11 cellular contexts compared by ENCODE assay signal in genomic region chr14:96203635-96204034, GRCh38. TPM values are rescaled to one million over a fixed set of nuclear protein-coding genes. Genes with fewer than 3 reads are reported as not detected.
DNase-seq lines count a peak whose midpoint lies in the region; ATAC-seq and TF ChIP-seq lines count a peak whose summit lies in the region.
"Had no signal": no experiment of that assay in that cellular context is flagged by ENCODE, and none has a peak within 500 bp of the region (broad histone marks: within the 10 kb centered on the region; RNA-seq: fewer than 3 reads in every experiment).

No MANE protein-coding gene starts in this region.

- no peak overlapping the region for H3K4me3 ChIP-seq in SK-N-SH (ENCODE audit: low read depth in 2 of 2, low read length in 1 of 2)

- H3K27ac ChIP-seq in SK-N-SH (ENCODE audit: low read depth in 2 of 2, low read length in 1 of 2) (no peak overlapping the region), epithelial cell of prostate (peak overlapping the region; percentile 82)

- peaks cover 29% of the 10 kb centered on the region for H3K4me1 Mint-ChIP-seq in nephron progenitor cell

- H3K4me1 ChIP-seq in SK-N-SH (ENCODE audit: control insufficient read depth in 1 of 2, insufficient read depth in 2 of 2, low read depth in 1 of 2, low read length in 1 of 2): peaks cover 11 to 21% of the 10 kb centered on the region in 2 experiments; a peak in 2 of 4 replicates

- TF ChIP-seq CTCF in SK-N-SH (IDR thresholded peaks at IDR 0.05) (no peak), nephron progenitor cell (IDR thresholded peaks at IDR 0.05) (no peak)

- CTCF ChIA-PET in SK-N-SH (lab: Yijun Ruan, JAX): interaction anchor here (0.9 to 3.9 kb wide), 4 partner anchors 71 to 208 kb away, joined by 3 to 24 read pairs (median 10); no protein-coding TSS in a partner anchor

- peaks cover 31% of the 10 kb centered on the region for H3K27me3 Mint-ChIP-seq in nephron progenitor cell (ENCODE audit: low read depth, poor library complexity)

- no peak overlapping the region for H3K27ac Mint-ChIP-seq in nephron progenitor cell

- H3K27me3 ChIP-seq in SK-N-SH (ENCODE audit: insufficient read depth): no peaks in the 10 kb centered on the region
- H3K27me3 ChIP-seq: upper lobe of left lung had no signal

- peak overlapping the region; percentile 96; the same call in 1 of the 2 replicates for H3K4me2 ChIP-seq in SK-N-SH

- no peaks in the 10 kb centered on the region for H3F3A ChIP-seq in SK-N-SH (replicated peaks; ENCODE audit: insufficient read depth)

- H3K9ac ChIP-seq in SK-N-SH: no peak overlapping the region

- no peaks in the 10 kb centered on the region for H3K36me3 Mint-ChIP-seq in nephron progenitor cell (ENCODE audit: low read depth)

- H3K9me3 Mint-ChIP-seq in nephron progenitor cell: no peaks in the 10 kb centered on the region

- no peak for TF ChIP-seq RAD21 in SK-N-SH (IDR thresholded peaks at IDR 0.05; ENCODE audit: low read length)

- no peaks in the 10 kb centered on the region for H3K9me3 ChIP-seq in SK-N-SH
- H3K9me3 ChIP-seq: upper lobe of left lung had no signal

- H3K79me2 ChIP-seq in SK-N-SH (ENCODE audit: insufficient read depth): peaks cover 13% of the 10 kb centered on the region; the same call in 1 of the 2 replicates

- ATAC-seq in SK-N-SH treated with all-trans-retinoic acid at 6 μM for 48 hours (no peak), GM18505 (IDR thresholded peaks at IDR 0.05; ENCODE audit: unreplicated experiment) (no peak)

- TF ChIP-seq POLR2A in GM18505 (IDR thresholded peaks at IDR 0.05; ENCODE audit: borderline replicate concordance, extremely low read depth, insufficient read depth, insufficient read length): no peak

- H3K4me3 Mint-ChIP-seq in nephron progenitor cell: peak overlapping the region; percentile 73

- H3K36me3 ChIP-seq in SK-N-SH (replicated peaks in 1 of 2; ENCODE audit: control insufficient read depth in 1 of 2, insufficient read depth in 2 of 2, low read length in 1 of 2): no peaks in the 10 kb centered on the region
- H3K36me3 ChIP-seq: upper lobe of left lung had no signal

- POLR2A ChIA-PET in SK-N-SH (lab: Yijun Ruan, JAX): no interaction called here

- H3K9me2 ChIP-seq in SK-N-SH: no peaks in the 10 kb centered on the region

- DNase-seq in SK-N-SH: no peak
- DNase-seq in epithelial cell of prostate (ENCODE audit: low read depth, low spot score): no peak
- no peak for DNase-seq in nephron progenitor cell
- no peak for DNase-seq in hippocampal formation (lab: John Stamatoyannopoulos, UW)
- DNase-seq in stimulated activated CD4-positive, alpha-beta T cell treated with anti-CD3 and anti-CD28 coated beads, Interleukin-4, amount 100 ng/mL, for 1 hour: no peak
- no peak for DNase-seq in T-helper 1 cell
- DNase-seq: activated effector memory CD4-positive, alpha-beta T cell treated with anti-CD3 and anti-CD28 coated beads, Interleukin-2, amount 50 U/mL, for 16 hours; Kasumi-1 had no signal

- H4K20me1 ChIP-seq in SK-N-SH (ENCODE audit: insufficient read depth): no peaks in the 10 kb centered on the region

- 100% methylated on average over 1 of the region's 1 CpG for WGBS in SK-N-SH (ENCODE audit: low lambda C conversion rate)

- H2AFZ ChIP-seq in SK-N-SH (ENCODE audit: low read depth): 0 out of 2 replicates have a peak overlapping the region, but pooled peaks have one; percentile 80

- no peak for TF ChIP-seq EP300 in SK-N-SH (IDR thresholded peaks at IDR 0.05; ENCODE audit: borderline replicate concordance in 1 of 2, low read depth in 1 of 2, low read length in 1 of 2)

TF ChIP-seq in SK-N-SH, 30 proteins besides CTCF, POLR2A, EP300 and RAD21:
- TF ChIP-seq ZBTB33 (IDR thresholded peaks at IDR 0.05; ENCODE audit: borderline replicate concordance, low read depth): no peak
- TF ChIP-seq FOSL2 (IDR thresholded peaks at IDR 0.05; ENCODE audit: borderline replicate concordance, low read depth): no peak
- no peak for TF ChIP-seq TAF1 (IDR thresholded peaks at IDR 0.05; ENCODE audit: borderline replicate concordance, low read depth, low read length)
- no peak for TF ChIP-seq YY1 (IDR thresholded peaks at IDR 0.05; ENCODE audit: low read depth)
- TF ChIP-seq NFIC (IDR thresholded peaks at IDR 0.05; ENCODE audit: borderline replicate concordance): no peak
- TF ChIP-seq EZH2phosphoT487 (IDR thresholded peaks at IDR 0.05; ENCODE audit: borderline replicate concordance, low read depth): no peak
- no peak for TF ChIP-seq FOXM1 (IDR thresholded peaks at IDR 0.05; ENCODE audit: low read depth)
- no peak for TF ChIP-seq POLR2AphosphoS5 (IDR thresholded peaks at IDR 0.05; ENCODE audit: low read depth, low read length)
- TF ChIP-seq MEF2A (IDR thresholded peaks at IDR 0.05; ENCODE audit: borderline replicate concordance, low read depth): no peak
- no peak for TF ChIP-seq ELF1 (IDR thresholded peaks at IDR 0.05)

TF ChIP-seq in SK-N-SH treated with all-trans-retinoic acid at 6 μM for 48 hours, 23 proteins besides CTCF, POLR2A, EP300 and RAD21:
- TF ChIP-seq ZC3H10 (CRISPR knock-in tag; IDR thresholded peaks at IDR 0.05): no peak
- TF ChIP-seq ZNF8 (CRISPR knock-in tag; IDR thresholded peaks at IDR 0.05): no peak
- TF ChIP-seq PATZ1 (CRISPR knock-in tag; IDR thresholded peaks at IDR 0.05; ENCODE audit: borderline replicate concordance): no peak
- TF ChIP-seq PPARA (CRISPR knock-in tag; IDR thresholded peaks at IDR 0.05; ENCODE audit: borderline replicate concordance): no peak
- TF ChIP-seq CREB5 (CRISPR knock-in tag; IDR thresholded peaks at IDR 0.05; ENCODE audit: low read depth): no peak
- TF ChIP-seq SNAI2 (CRISPR knock-in tag; IDR thresholded peaks at IDR 0.05): no peak

RNA-seq across cellular contexts. Expression of gene BDKRB2, which starts 1.0 kb away (rescaled TPM):
- 4.8 and 6.4 TPM in 2 replicates for polyA plus RNA-seq in SK-N-SH (2012; rRNA removed)
- 3.4 and 5.1 TPM in 2 replicates for polyA plus RNA-seq in SK-N-SH (2012; cell fraction: cytosol; rRNA removed)
- polyA plus RNA-seq in SK-N-SH (2012; cell fraction: nucleus; rRNA removed): 5.0 and 6.3 TPM in 2 replicates

RNA-seq across cellular contexts. Expression of gene BDKRB1, which starts 52.4 kb away (rescaled TPM):
- polyA plus RNA-seq in SK-N-SH (2012; rRNA removed): 14.4 and 16.9 TPM in 2 replicates
- polyA plus RNA-seq in SK-N-SH (2012; cell fraction: cytosol; rRNA removed): 7.0 and 10.3 TPM in 2 replicates
- 16.6 and 26.9 TPM in 2 replicates for polyA plus RNA-seq in SK-N-SH (2012; cell fraction: nucleus; rRNA removed)
